ENCODE assay signal across 9 cellular contexts in genomic region chr20:35226126-35226774, GRCh38. TPM values are rescaled to one million over a fixed set of nuclear protein-coding genes. Genes with fewer than 3 reads are reported as not detected.
DNase-seq lines count a peak whose midpoint lies in the region; ATAC-seq, FAIRE-seq and TF ChIP-seq lines count a peak whose summit lies in the region.
"Had no signal": no experiment of that assay in that cellular context is flagged by ENCODE, and none has a peak within 500 bp of the region (broad histone marks: within the 10 kb centered on the region; RNA-seq: fewer than 3 reads in every experiment).

Gene MMP24, plus strand, starts transcription at chr20:35226690. Its CDS starts 49 bp downstream, at chr20:35226739.

- POLR2A ChIA-PET in A673 (lab: Charles Lee; ENCODE audit: low non-redundant PET) = no interaction called here
- POLR2A ChIA-PET in GM12878 (lab: Charles Lee) = no interaction called here

- no peak within 1 kb of the TSS for H4K8ac ChIP-seq in H9 (replicated peaks; ENCODE audit: insufficient read length, low read depth, low read length)

- TF ChIP-seq RAD21 in GM12878 (IDR thresholded peaks at IDR 0.05; ENCODE audit: insufficient read depth, low read depth, low read length) = no peak

- peaks cover 36% of the 10 kb centered on the region for H3K27me3 Mint-ChIP-seq in H9 (ENCODE audit: low read depth)

- H3K27me3 ChIP-seq in A673 (replicated peaks; ENCODE audit: insufficient read depth, low read depth, low read length, poor library complexity) (peaks cover 64% of the 10 kb centered on the region), H9 (ENCODE audit: insufficient read depth, low read length) (no peaks in the 10 kb centered on the region), GM12878 (replicated peaks in 1 of 2; ENCODE audit: control insufficient read depth in 2 of 2, insufficient read depth in 2 of 2, low read length in 1 of 2) (peaks cover 5 to 22% of the 10 kb centered on the region in 2 experiments), muscle layer of colon (ENCODE audit: control insufficient read depth in 1 of 2, insufficient read depth in 2 of 2, low read length in 2 of 2) (peaks cover 0 to 3% of the 10 kb centered on the region in 2 donors)

- CTCF ChIA-PET in A673 (lab: Charles Lee) = interaction anchor here (0.5 to 0.7 kb wide), 2 partner anchors 43 to 130 kb away, joined by 3 read pairs; no protein-coding TSS in a partner anchor
- CTCF ChIA-PET in GM12878 (lab: Yijun Ruan, JAX) = no interaction called here

- H3K18ac ChIP-seq in H9 (ENCODE audit: insufficient read length, low read depth, low read length) = peak within 1 kb of the TSS; percentile 6

- intact Hi-C loops in A673 (cut with micrococcal nuclease; ENCODE audit: unreplicated experiment) (no loop called here), GM12878 (cut with micrococcal nuclease; ENCODE audit: unreplicated experiment) (no loop called here), posterior cingulate gyrus (cut with DNase I) (no loop called here)

- peak within 1 kb of the TSS; percentile 72 to 88 for H3K4me3 Mint-ChIP-seq in H9

- no peak within 1 kb of the TSS for H3K23ac ChIP-seq in H9 (ENCODE audit: insufficient read length, low read depth, low read length)

- no peak within 1 kb of the TSS for H3T11ph ChIP-seq in H9 (ENCODE audit: low read length)

- peak within 1 kb of the TSS; percentile 6 for H2BK20ac ChIP-seq in H9 (ENCODE audit: low read depth, low read length, poor library complexity, severe bottlenecking)

- no peak for TF ChIP-seq EP300 in GM12878 (IDR thresholded peaks at IDR 0.05; ENCODE audit: borderline replicate concordance in 1 of 2, control insufficient read depth in 1 of 2, low read depth in 2 of 2, low read length in 2 of 2)

- RAD21 ChIA-PET in GM12878 (lab: Charles Lee; ENCODE audit: unreplicated experiment) = no interaction called here

- in situ Hi-C loops in GM12878 (cut with MboI) = no loop called here

- TF ChIP-seq CTCF in A673 (conservative IDR thresholded peaks at IDR 0.05; ENCODE audit: low read depth, low read length) = no peak
- TF ChIP-seq CTCF in H9 (conservative IDR thresholded peaks at IDR 0.05) = no peak
- no peak for TF ChIP-seq CTCF in GM12878 (IDR thresholded peaks at IDR 0.05 in 2 of 3, conservative IDR thresholded peaks at IDR 0.05 in 1 of 3; ENCODE audit: control insufficient read depth in 2 of 3, extremely low read depth in 1 of 3, insufficient read depth in 1 of 3, low read depth in 3 of 3, low read length in 3 of 3)

- H2BK120ac ChIP-seq in H9 (ENCODE audit: low read depth, low read length, poor library complexity, severe bottlenecking) = no peak within 1 kb of the TSS

- H3K4me1 ChIP-seq in A673 (ENCODE audit: insufficient read depth, low read length, poor library complexity, severe bottlenecking) = no peaks in the 10 kb centered on the region
- no peaks in the 10 kb centered on the region for H3K4me1 ChIP-seq in H9 (ENCODE audit: insufficient read depth, low read length)
- no peaks in the 10 kb centered on the region for H3K4me1 ChIP-seq in GM12878 (ENCODE audit: control insufficient read depth, insufficient read depth, low read length)
- peaks cover 4% of the 10 kb centered on the region for H3K4me1 ChIP-seq in muscle layer of colon (ENCODE audit: insufficient read depth, low read length)

- H3K9me3 Mint-ChIP-seq in H9 = peaks cover 0 to 20% of the 10 kb centered on the region in 2 experiments; a peak in 3 of 5 replicates

- H2AFZ ChIP-seq in H9 (ENCODE audit: low read length) (peak within 1 kb of the TSS; percentile 10), GM12878 (ENCODE audit: control insufficient read depth, low read depth, low read length) (no peak within 1 kb of the TSS)

- H3K4me2 ChIP-seq in H9 (ENCODE audit: insufficient read depth, insufficient read length, low read length) = peak within 1 kb of the TSS; percentile 91
- peak within 1 kb of the TSS; percentile 22; the same call in 1 of the 2 replicates for H3K4me2 ChIP-seq in GM12878 (ENCODE audit: control insufficient read depth, insufficient read depth)

- no TSS peak for BruUV-seq in A673 (replicated peaks; lab: Mats Ljungman, UMichigan)
- BruUV-seq in GM12878 (replicated peaks; lab: Mats Ljungman, UMichigan) = no TSS peak

- H3K23me2 ChIP-seq in H9 (ENCODE audit: insufficient read length, low read depth, low read length, poor library complexity, severe bottlenecking) = peaks cover 13% of the 10 kb centered on the region

- H3K56ac ChIP-seq in H9 (ENCODE audit: insufficient read length, low read depth, low read length) = no peak within 1 kb of the TSS

- no peaks in the 10 kb centered on the region for H3K79me1 ChIP-seq in H9 (ENCODE audit: insufficient read depth, low read depth, low read length, poor library complexity, severe bottlenecking)

- TF ChIP-seq POLR2A in GM12878 (IDR thresholded peaks at IDR 0.05; ENCODE audit: low read depth, low read length) = no peak

- DNase-seq in A673 (ENCODE audit: low spot score) (no peak), H9 (peak; percentile 46), GM12878 (ENCODE audit: low read depth, low spot score) (no peak), cerebellar nuclear complex (lab: John Stamatoyannopoulos, UW) (no peak), GM19238 (ENCODE audit: insufficient read length, low spot score) (no peak), posterior cingulate gyrus (no peak)

- no peak within 1 kb of the TSS for H3K14ac ChIP-seq in H9 (ENCODE audit: insufficient read depth, low read length)

- no peak within 1 kb of the TSS for H4K5ac ChIP-seq in H9 (ENCODE audit: insufficient read length, low read depth, low read length)

- H2BK12ac ChIP-seq in H9 (ENCODE audit: insufficient read length, low read depth, low read length) = no peak within 1 kb of the TSS

- no peak within 1 kb of the TSS for H4K91ac ChIP-seq in H9 (ENCODE audit: insufficient read length, low read depth, low read length)

- H3K4me3 ChIP-seq in A673 (ENCODE audit: low read depth, low read length, poor library complexity, severe bottlenecking) (peak within 1 kb of the TSS; percentile 23), GM12878 (no peak within 1 kb of the TSS), muscle layer of colon (ENCODE audit: low read depth in 1 of 2, low read length in 2 of 2) (peak within 1 kb of the TSS; percentile 32 to 38)

- no peak within 1 kb of the TSS for H3K27ac Mint-ChIP-seq in H9

- peak within 1 kb of the TSS; percentile 54 for H3K9ac ChIP-seq in H9 (ENCODE audit: extremely low read depth, insufficient read length, low read length)
- no peak within 1 kb of the TSS for H3K9ac ChIP-seq in GM12878 (ENCODE audit: control insufficient read depth, insufficient read depth, low read length)
- no peak within 1 kb of the TSS for H3K9ac ChIP-seq in muscle layer of colon (ENCODE audit: low read length)

- H2BK5ac ChIP-seq in H9 (ENCODE audit: insufficient read length, low read length) = no peak within 1 kb of the TSS

- H4K20me1 ChIP-seq in H9 (ENCODE audit: control insufficient read depth, insufficient read depth, insufficient read length) (no peaks in the 10 kb centered on the region), GM12878 (ENCODE audit: control insufficient read depth, insufficient read depth) (no peaks in the 10 kb centered on the region)

- FAIRE-seq in GM12878 (lab: Jason Lieb, UNC) = no peak
- FAIRE-seq: GM12892 had no signal

- H3K36me3 ChIP-seq in A673 (ENCODE audit: insufficient read depth, low read length, poor library complexity, severe bottlenecking) = no peaks in the 10 kb centered on the region
- H3K36me3 ChIP-seq in GM12878 (ENCODE audit: control insufficient read depth in 2 of 2, insufficient read depth in 2 of 2, low read length in 1 of 2) = no peaks in the 10 kb centered on the region
- no peaks in the 10 kb centered on the region for H3K36me3 ChIP-seq in muscle layer of colon (ENCODE audit: insufficient read depth, low read length)

- H2BK15ac ChIP-seq in H9 (ENCODE audit: low read depth, low read length) = no peak within 1 kb of the TSS

- no peak for ATAC-seq in GM12878
- no peak for ATAC-seq in esophagus mucosa

- no peak within 1 kb of the TSS for H3K27ac ChIP-seq in A673 (ENCODE audit: low read depth, low read length, poor library complexity, severe bottlenecking)
- H3K27ac ChIP-seq in H9 (ENCODE audit: insufficient read length, low read depth, low read length) = no peak within 1 kb of the TSS
- H3K27ac ChIP-seq in GM12878 (ENCODE audit: control insufficient read depth, insufficient read depth) = no peak within 1 kb of the TSS
- no peak within 1 kb of the TSS for H3K27ac ChIP-seq in muscle layer of colon (ENCODE audit: low read depth, low read length)

- H2AK5ac ChIP-seq in H9 (ENCODE audit: insufficient read length, low read length) = no peak within 1 kb of the TSS

- SMC1A ChIA-PET in GM12878 (lab: Charles Lee; ENCODE audit: uncharacterized antibody, unreplicated experiment) = no interaction called here

- H3K9me3 ChIP-seq in A673 (ENCODE audit: low read depth, low read length, poor library complexity, severe bottlenecking) (no peaks in the 10 kb centered on the region), H9 (ENCODE audit: control insufficient read depth, low read depth, low read length) (no peaks in the 10 kb centered on the region), GM12878 (replicated peaks; ENCODE audit: control insufficient read depth, insufficient read depth, low read length) (no peaks in the 10 kb centered on the region), muscle layer of colon (ENCODE audit: low read length) (no peaks in the 10 kb centered on the region)

- no peak within 1 kb of the TSS for H3K4ac ChIP-seq in H9 (ENCODE audit: low read depth, low read length)

- peaks cover 15 to 25% of the 10 kb centered on the region in 2 experiments for H3K4me1 Mint-ChIP-seq in H9

- H3K36me3 Mint-ChIP-seq in H9 (ENCODE audit: insufficient read depth in 1 of 3, low read depth in 3 of 3) = peaks cover 0 to 22% (median 3%) of the 10 kb centered on the region in 3 experiments; a peak in 4 of 7 replicates

- H3K79me2 ChIP-seq in H9 (ENCODE audit: insufficient read depth, low read length) = no peaks in the 10 kb centered on the region
- no peaks in the 10 kb centered on the region for H3K79me2 ChIP-seq in GM12878 (ENCODE audit: control insufficient read depth, insufficient read depth, low read length)

- no CpG with 5 or more reads among the region's 53 CpGs for WGBS in H9 (ENCODE audit: extremely low coverage, insufficient read length, low lambda C conversion rate)
- WGBS in GM12878 (ENCODE audit: insufficient coverage, insufficient replicate concordance, low lambda C conversion rate, missing lambda C conversion rate) = 3% methylated on average over 13 of the region's 53 CpGs

RNA-seq across cellular contexts. Expression of gene MMP24, which starts in this region (rescaled TPM):
- total RNA-seq in A673 (2021) (0.11 and 0.20 TPM in 2 replicates), H9 (2021) (23.0 and 24.7 TPM in 2 replicates), GM12878 (2014; rRNA removed) (not detected in 2 replicates), GM12878 (2014; rRNA removed; fragmentation: Illumina TruSeq; extraction: Trizol) (not detected in 2 replicates), GM12878 (2021) (not detected in 2 replicates), esophagus mucosa (0.08 TPM)
- not detected in 2 replicates for total RNA-seq in GM12878 (2013; cell fraction: nucleolus; rRNA removed)
- 0.12 TPM for polyA plus RNA-seq in GM12878 (2011; ENCODE audit: low read depth)
- polyA plus RNA-seq in GM12878 (2011; rRNA removed) (0.01 TPM in 1 of 2 replicates, not detected in the other), GM12878 (2014; fragmentation: Illumina TruSeq; extraction: Trizol) (0.01 TPM in 1 of 2 replicates, not detected in the other), GM12878 (2014; fragmentation: Nextera tagmentation; extraction: Ambion mirVana) (under 1 TPM; 0.02 to 0.04 TPM), GM12878 (2014; rRNA removed) (0.03 TPM in 1 of 2 replicates, not detected in the other), GM12878 (2016; fragmentation: Nextera tagmentation; extraction: Ambion mirVana) (under 1 TPM; 0.06 to 0.11 TPM)
- not detected in 2 replicates for polyA plus RNA-seq in GM12878 (2011; cell fraction: cytosol; rRNA removed)
- polyA plus RNA-seq in GM12878 (2011; cell fraction: nucleus; rRNA removed) = not detected in 2 replicates
- polyA plus RNA-seq in GM12878 (2012) = 0.21 and 0.27 TPM in 2 replicates
- polyA minus RNA-seq in GM12878 (2011; rRNA and poly(A)+ RNA removed) = not detected in 2 replicates
- polyA minus RNA-seq in GM12878 (2011; cell fraction: cytosol; rRNA and poly(A)+ RNA removed) = not detected in 2 replicates
- not detected in 2 replicates for polyA minus RNA-seq in GM12878 (2011; cell fraction: nucleus; rRNA and poly(A)+ RNA removed)

Comparison
In these comparisons a context has a peak if more than half of its experiments do, and no peak if none do; other contexts are left out.
1. RNA of gene MMP24 (total RNA-seq): 23.0 to 24.7 TPM in H9; 0.11 to 0.20 TPM in A673, 0.08 TPM in esophagus mucosa (single experiment) and not detected in GM12878; every median in the first group is over 10 times any median in the second.